ENCODE assay signal across 9 cellular contexts in the genomic region with DNA sequence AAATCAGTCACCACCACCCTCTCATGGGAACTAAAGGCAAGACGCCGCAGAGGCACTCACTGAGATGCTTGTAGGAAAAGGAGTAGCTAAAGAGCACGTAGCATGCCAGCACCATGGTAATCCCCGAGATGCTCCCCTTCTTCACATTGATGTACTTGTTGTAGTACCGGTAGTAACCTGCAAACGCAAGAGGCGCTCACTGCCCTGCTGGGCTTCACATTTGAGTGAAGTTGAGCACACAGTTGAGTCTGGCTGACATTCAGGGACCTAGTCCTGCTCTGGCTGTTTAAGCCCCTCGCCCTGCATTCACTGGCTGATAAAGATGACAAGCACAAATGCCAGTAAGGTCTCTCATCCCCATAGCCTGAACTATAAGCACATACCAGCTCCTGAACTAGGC. TPM values are rescaled to one million over a fixed set of nuclear protein-coding genes. Genes with fewer than 3 reads are reported as not detected.
DNase-seq lines count a peak whose midpoint lies in the region; TF ChIP-seq lines count a peak whose summit lies in the region.
"Had no signal": no experiment of that assay in that cellular context is flagged by ENCODE, and none has a peak within 500 bp of the region (broad histone marks: within the 10 kb centered on the region; RNA-seq: fewer than 3 reads in every experiment).

No MANE protein-coding gene starts in this region.

- peaks cover 9% of the 10 kb centered on the region for H3K79me1 ChIP-seq in H9 (ENCODE audit: insufficient read depth, low read depth, low read length, poor library complexity, severe bottlenecking)

- no peak overlapping the region; a peak in 1 of 5 replicates for H3K4me3 Mint-ChIP-seq in H9

- no peak overlapping the region for H3K23ac ChIP-seq in H9 (ENCODE audit: insufficient read length, low read depth, low read length)

- H3K9me3 ChIP-seq in BE2C = no peaks in the 10 kb centered on the region
- no peaks in the 10 kb centered on the region for H3K9me3 ChIP-seq in H9 (ENCODE audit: control insufficient read depth, low read depth, low read length)
- no peaks in the 10 kb centered on the region for H3K9me3 ChIP-seq in ascending aorta

- H3K36me3 Mint-ChIP-seq in H9 (ENCODE audit: insufficient read depth in 1 of 3, low read depth in 3 of 3) = peaks cover 45 to 91% (median 76%) of the 10 kb centered on the region in 3 experiments

- TF ChIP-seq CTCF in BE2C (IDR thresholded peaks at IDR 0.05; ENCODE audit: low read depth, low read length) = peak; percentile 43
- TF ChIP-seq CTCF in H9 (conservative IDR thresholded peaks at IDR 0.05) = peak; percentile 66
- TF ChIP-seq CTCF in fibroblast of villous mesenchyme (IDR thresholded peaks at IDR 0.05; ENCODE audit: insufficient read depth, low read depth, low read length) = peak; percentile 42
- TF ChIP-seq CTCF in ascending aorta (IDR thresholded peaks at IDR 0.05) = no peak

- no peak overlapping the region for H3K14ac ChIP-seq in H9 (ENCODE audit: insufficient read depth, low read length)

- H4K5ac ChIP-seq in H9 (ENCODE audit: insufficient read length, low read depth, low read length) = no peak overlapping the region

- H3K79me2 ChIP-seq in H9 (ENCODE audit: insufficient read depth, low read length) = peaks cover 9% of the 10 kb centered on the region; the same call in 1 of the 2 replicates

- H3K27ac Mint-ChIP-seq in H9 = peak overlapping the region in 1 of 3 experiments; percentile 59; a peak in 1 of 7 replicates

- H3K36me3 ChIP-seq in BE2C (peaks cover 87% of the 10 kb centered on the region), ascending aorta (peaks cover 51 to 54% of the 10 kb centered on the region in 2 donors)

- H3K56ac ChIP-seq in H9 (ENCODE audit: insufficient read length, low read depth, low read length) = no peak overlapping the region

- H3K4me1 Mint-ChIP-seq in H9 = peaks cover 1 to 4% of the 10 kb centered on the region in 2 experiments

- no peak overlapping the region for H2BK12ac ChIP-seq in H9 (ENCODE audit: insufficient read length, low read depth, low read length)

- no peaks in the 10 kb centered on the region for H4K20me1 ChIP-seq in H9 (ENCODE audit: control insufficient read depth, insufficient read depth, insufficient read length)

- no peaks in the 10 kb centered on the region for H3K27me3 ChIP-seq in BE2C
- H3K27me3 ChIP-seq in H9 (ENCODE audit: insufficient read depth, low read length) = no peaks in the 10 kb centered on the region
- no peaks in the 10 kb centered on the region for H3K27me3 ChIP-seq in ascending aorta

- H3K4me2 ChIP-seq in H9 (ENCODE audit: insufficient read depth, insufficient read length, low read length) = no peak overlapping the region

- H2AFZ ChIP-seq in H9 (ENCODE audit: low read length) = no peak overlapping the region

- no CpG with 5 or more reads among the region's 8 CpGs for WGBS in H9 (ENCODE audit: extremely low coverage, insufficient read length, low lambda C conversion rate)

- H3K27ac ChIP-seq in H9 (ENCODE audit: insufficient read length, low read depth, low read length) (no peak overlapping the region), ascending aorta (no peak overlapping the region)

- H3K23me2 ChIP-seq in H9 (ENCODE audit: insufficient read length, low read depth, low read length, poor library complexity, severe bottlenecking) = no peaks in the 10 kb centered on the region

- H3K9me3 Mint-ChIP-seq in H9 = 0 out of 5 replicates have a peak, but pooled peaks cover 0 to 3% of the 10 kb centered on the region in 2 experiments

- H2BK120ac ChIP-seq in H9 (ENCODE audit: low read depth, low read length, poor library complexity, severe bottlenecking) = no peak overlapping the region

- H2AK5ac ChIP-seq in H9 (ENCODE audit: insufficient read length, low read length) = no peak overlapping the region

- intact Hi-C loops in ascending aorta (cut with DNase I) = no loop called here

- no peak overlapping the region for H2BK15ac ChIP-seq in H9 (ENCODE audit: low read depth, low read length)

- H4K8ac ChIP-seq in H9 (replicated peaks; ENCODE audit: insufficient read length, low read depth, low read length) = no peak overlapping the region

- no peak overlapping the region for H4K91ac ChIP-seq in H9 (ENCODE audit: insufficient read length, low read depth, low read length)

- DNase-seq in BE2C = peak; percentile 49
- DNase-seq in H9 = peak; percentile 71
- peak; percentile 48 for DNase-seq in SW480 (ENCODE audit: low spot score)
- no peak for DNase-seq in fibroblast of villous mesenchyme (ENCODE audit: low read depth)
- DNase-seq in cerebellar nuclear complex (lab: John Stamatoyannopoulos, UW) = no peak
- no peak for DNase-seq in ascending aorta (ENCODE audit: low spot score in 2 of 2)
- no peak for DNase-seq in hepatic stellate cell (ENCODE audit: low spot score)
- DNase-seq in NCI-H2171 treated with DMSO at 0.1 percent for 48 hours (lab: John Stamatoyannopoulos, UW) = no peak
- DNase-seq: T-helper 9 cell had no signal

- H3K18ac ChIP-seq in H9 (ENCODE audit: insufficient read length, low read depth, low read length) = no peak overlapping the region

- no peak overlapping the region for H3K9ac ChIP-seq in H9 (ENCODE audit: extremely low read depth, insufficient read length, low read length)

- no peaks in the 10 kb centered on the region for H3K4me1 ChIP-seq in BE2C
- no peaks in the 10 kb centered on the region for H3K4me1 ChIP-seq in H9 (ENCODE audit: insufficient read depth, low read length)
- no peaks in the 10 kb centered on the region for H3K4me1 ChIP-seq in ascending aorta

- no peaks in the 10 kb centered on the region; the same call in none of the 2 replicates for H3K27me3 Mint-ChIP-seq in H9 (ENCODE audit: low read depth)

- H2BK20ac ChIP-seq in H9 (ENCODE audit: low read depth, low read length, poor library complexity, severe bottlenecking) = no peak overlapping the region

- H3T11ph ChIP-seq in H9 (ENCODE audit: low read length) = no peak overlapping the region

- H3K4ac ChIP-seq in H9 (ENCODE audit: low read depth, low read length) = no peak overlapping the region

- no peak overlapping the region for H2BK5ac ChIP-seq in H9 (ENCODE audit: insufficient read length, low read length)

- no peak overlapping the region for H3K4me3 ChIP-seq in BE2C (ENCODE audit: low read depth, low read length)
- H3K4me3 ChIP-seq in fibroblast of villous mesenchyme (ENCODE audit: low read depth, low read length) = no peak overlapping the region
- H3K4me3 ChIP-seq in ascending aorta = no peak overlapping the region

RNA-seq across cellular contexts. Expression of a gene that starts 6.9 kb away (rescaled TPM):
- polyA plus RNA-seq in BE2C (2012; ENCODE audit: insufficient read depth, insufficient read length, low read depth) = 733 TPM
- total RNA-seq in H9 (2021) (504 and 516 TPM in 2 replicates), fibroblast of villous mesenchyme (190 and 573 TPM in 2 replicates), ascending aorta (893 TPM)

RNA-seq across cellular contexts. Expression of a gene that starts 13.6 kb away (rescaled TPM):
- 5.5 TPM for polyA plus RNA-seq in BE2C (2012; ENCODE audit: insufficient read depth, insufficient read length, low read depth)
- total RNA-seq in H9 (2021) (14.0 and 15.1 TPM in 2 replicates), fibroblast of villous mesenchyme (9.3 and 11.7 TPM in 2 replicates), ascending aorta (4.2 TPM)

RNA-seq across cellular contexts. Expression of a gene that starts 20.3 kb away (rescaled TPM):
- 133 TPM for polyA plus RNA-seq in BE2C (2012; ENCODE audit: insufficient read depth, insufficient read length, low read depth)
- 96.2 and 98.2 TPM in 2 replicates for total RNA-seq in H9 (2021)
- total RNA-seq in fibroblast of villous mesenchyme = 33.8 and 38.4 TPM in 2 replicates
- total RNA-seq in ascending aorta = 38.0 TPM

RNA-seq across cellular contexts. Expression of a gene that starts 20.5 kb away (rescaled TPM):
- 22.4 TPM for polyA plus RNA-seq in BE2C (2012; ENCODE audit: insufficient read depth, insufficient read length, low read depth)
- total RNA-seq in H9 (2021) (12.8 and 14.1 TPM in 2 replicates), fibroblast of villous mesenchyme (7.7 and 8.2 TPM in 2 replicates), ascending aorta (2.6 TPM)

RNA-seq across cellular contexts. Expression of a gene that starts 41.0 kb away (rescaled TPM):
- polyA plus RNA-seq in BE2C (2012; ENCODE audit: insufficient read depth, insufficient read length, low read depth) = 35.2 TPM
- 24.2 and 24.7 TPM in 2 replicates for total RNA-seq in H9 (2021)
- total RNA-seq in fibroblast of villous mesenchyme = 22.5 and 30.2 TPM in 2 replicates
- total RNA-seq in ascending aorta = 25.7 TPM

Comparison
In these comparisons a context has a peak if more than half of its experiments do, and no peak if none do; other contexts are left out.
1. DNase-seq: peak in BE2C (single experiment), H9 (single experiment) and SW480 (single experiment); none in fibroblast of villous mesenchyme (single experiment), cerebellar nuclear complex (0 of 2), ascending aorta (0 of 2), hepatic stellate cell (single experiment) and NCI-H2171 treated with DMSO at 0.1 percent for 48 hours (single experiment).
2. CTCF ChIP-seq: peak in BE2C (single experiment), H9 (single experiment) and fibroblast of villous mesenchyme (single experiment); none in ascending aorta (0 of 3).